Comparison of ENCODE assay signal across 10 cellular contexts in genomic region chr3:19022546-19022945, GRCh38.
"Had no signal": no experiment of that assay in that cellular context is flagged by ENCODE, and none has a peak within 500 bp of the region (broad histone marks: within the 10 kb centered on the region; RNA-seq: fewer than 3 reads in every experiment).

No MANE protein-coding gene starts in this region.

- H3K4me1 ChIP-seq: HAP-1 had no signal

- FAIRE-seq: H54 had no signal

- H3K4me2 ChIP-seq: GM23338 had no signal

- H3K36me3 ChIP-seq: HAP-1 had no signal

- H3K9me3 ChIP-seq: HAP-1 had no signal

- H3K4me3 ChIP-seq: GM23248, GM23338, HAP-1 had no signal

- H3K27ac ChIP-seq: GM23248 had no signal

- H3K9ac ChIP-seq: GM23248 had no signal

- H2AFZ ChIP-seq: GM23248, GM23338 had no signal

- DNase-seq: GM23248, GOT3, H7, H9, HCEC 1CT, HFFc6 had no signal

- ATAC-seq: GM23338, HCT116 had no signal
